Comparison of ENCODE assay signal across 8 cellular contexts in the genomic region with DNA sequence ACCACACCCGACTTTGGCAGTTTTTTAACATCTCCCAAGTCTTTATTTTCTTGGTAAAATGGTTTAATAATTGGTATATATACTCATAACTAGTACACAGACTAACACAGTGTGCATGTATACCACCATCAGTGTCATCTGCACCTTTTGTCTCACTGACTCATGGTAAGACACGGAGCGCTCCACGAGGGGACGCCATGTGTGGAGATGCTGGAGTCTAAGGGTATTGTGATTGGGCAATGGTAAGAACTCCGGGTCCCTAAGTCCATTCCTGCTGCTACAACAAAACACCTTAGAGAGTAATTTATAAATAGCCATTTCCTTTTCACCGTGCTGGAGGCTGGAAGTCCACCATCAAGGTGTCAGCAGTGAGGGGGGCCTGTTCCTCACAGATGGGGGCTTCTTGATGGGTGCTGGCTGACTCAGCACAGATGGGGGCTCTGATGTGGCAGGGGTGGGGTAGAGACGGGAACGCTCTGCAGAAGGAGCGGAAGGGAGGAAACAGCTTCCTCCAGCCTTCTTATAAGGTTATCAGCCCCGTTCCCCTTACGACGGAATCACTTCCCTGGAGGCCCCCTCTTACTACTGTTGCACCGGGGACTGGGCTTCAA. TPM values are rescaled to one million over a fixed set of nuclear protein-coding genes. Genes with fewer than 3 reads are reported as not detected.
A peak's percentile ranks its signal among the peaks of the same experiment; 100 is the strongest.
DNase-seq lines count a peak whose midpoint lies in the region; TF ChIP-seq lines count a peak whose summit lies in the region.

No MANE protein-coding gene starts in this region.

- no peak for TF ChIP-seq POLR2A in adrenal gland (IDR thresholded peaks at IDR 0.05)
- TF ChIP-seq POLR2A in erythroblast (IDR thresholded peaks at IDR 0.05; ENCODE audit: low read length) = no peak

- WGBS in mesodermal cell (ENCODE audit: insufficient coverage in 2 of 2), 2 experiments = 0 to 26% methylated on average over 3 to 4 of the region's 14 CpGs
- WGBS in adrenal gland, 4 donors = 48 to 54% (median 50%) methylated on average over 12 to 14 of the region's 14 CpGs

- H3K27ac ChIP-seq in mesodermal cell (ENCODE audit: low read depth, low read length, severe bottlenecking) = peak overlapping the region; percentile 51
- no peak overlapping the region for H3K27ac ChIP-seq in tibial artery
- H3K27ac ChIP-seq in adrenal gland = peak overlapping the region in 1 of 5 donors; percentile 46

- CTCF ChIA-PET in activated naive CD4-positive, alpha-beta T cell treated with anti-CD3 and anti-CD28 coated beads for 36 hours (lab: Charles Lee) = interaction anchor here (0.9 to 2.2 kb wide), 3 partner anchors 27 to 102 kb away, joined by 4 to 8 read pairs (median 4); no protein-coding TSS in a partner anchor

- H3K9me3 ChIP-seq in mesodermal cell (ENCODE audit: control insufficient read depth, low read length) (peaks cover 10% of the 10 kb centered on the region), tibial artery (no peaks in the 10 kb centered on the region), adrenal gland (replicated peaks in 1 of 3) (no peaks in the 10 kb centered on the region)

- H3K4me1 Mint-ChIP-seq in activated naive CD4-positive, alpha-beta T cell treated with anti-CD3 and anti-CD28 coated beads for 36 hours (ENCODE audit: low read depth) = peaks cover 62% of the 10 kb centered on the region
- H3K4me1 Mint-ChIP-seq in activated naive CD8-positive, alpha-beta T cell (ENCODE audit: low read depth) = peaks cover 68% of the 10 kb centered on the region

- H3K36me3 ChIP-seq in mesodermal cell (ENCODE audit: control insufficient read depth, insufficient read depth, low read length) (no peaks in the 10 kb centered on the region), tibial artery (no peaks in the 10 kb centered on the region), adrenal gland (replicated peaks in 1 of 2) (no peaks in the 10 kb centered on the region)

- intact Hi-C loops in activated naive CD4-positive, alpha-beta T cell treated with anti-CD3 and anti-CD28 coated beads for 36 hours (cut with micrococcal nuclease) = loop anchor here (2.0 to 5.0 kb wide), 4 partner anchors 66 to 499 kb away; a partner anchor contains a TSS
- intact Hi-C loops in tibial artery (cut with DNase I; ENCODE audit: low total_unique reads) = no loop called here
- intact Hi-C loops in adrenal gland (cut with DNase I) = no loop called here

- H3K27me3 ChIP-seq in tibial artery = peaks cover 0 to 21% of the 10 kb centered on the region in 2 donors
- no peaks in the 10 kb centered on the region for H3K27me3 ChIP-seq in adrenal gland

- peak overlapping the region; percentile 72 for H3K27ac Mint-ChIP-seq in activated naive CD4-positive, alpha-beta T cell treated with anti-CD3 and anti-CD28 coated beads for 36 hours
- peak overlapping the region; percentile 89 for H3K27ac Mint-ChIP-seq in activated naive CD8-positive, alpha-beta T cell

- H3K4me1 ChIP-seq in mesodermal cell (ENCODE audit: control insufficient read depth, insufficient read depth, low read length, poor library complexity, severe bottlenecking) = peaks cover 2% of the 10 kb centered on the region
- H3K4me1 ChIP-seq in tibial artery = peaks cover 0 to 13% (median 5%) of the 10 kb centered on the region in 4 donors
- no peaks in the 10 kb centered on the region for H3K4me1 ChIP-seq in adrenal gland (replicated peaks in 1 of 2)

- H3K9me3 Mint-ChIP-seq in activated naive CD4-positive, alpha-beta T cell treated with anti-CD3 and anti-CD28 coated beads for 36 hours = peaks cover 3% of the 10 kb centered on the region
- H3K9me3 Mint-ChIP-seq in activated naive CD8-positive, alpha-beta T cell (ENCODE audit: low read depth) = peaks cover 3% of the 10 kb centered on the region

- DNase-seq in activated naive CD4-positive, alpha-beta T cell treated with anti-CD3 and anti-CD28 coated beads for 36 hours = peak; percentile 54
- no peak for DNase-seq in activated naive CD4-positive, alpha-beta T cell treated with Interleukin-2 at 50 U/mL for 16 hours
- DNase-seq in tibial artery (no peak), adrenal gland (no peak), NCI-H69 (lab: John Stamatoyannopoulos, UW) (no peak), erythroblast (lab: John Stamatoyannopoulos, UW) (no peak)

- H3K36me3 Mint-ChIP-seq in activated naive CD4-positive, alpha-beta T cell treated with anti-CD3 and anti-CD28 coated beads for 36 hours (ENCODE audit: low read depth) = peaks cover 4% of the 10 kb centered on the region
- H3K36me3 Mint-ChIP-seq in activated naive CD8-positive, alpha-beta T cell = peaks cover 3% of the 10 kb centered on the region

- TF ChIP-seq CTCF in tibial artery (IDR thresholded peaks at IDR 0.05) = no peak
- TF ChIP-seq CTCF in adrenal gland (IDR thresholded peaks at IDR 0.05) = no peak

- H3K4me3 ChIP-seq in mesodermal cell (ENCODE audit: extremely low read depth, insufficient read depth, low read length, poor library complexity, severe bottlenecking) (peak overlapping the region; percentile 37), tibial artery (peak overlapping the region; percentile 30 to 43), adrenal gland (peak overlapping the region in 1 of 4 donors; percentile 55)

- H3K4me3 Mint-ChIP-seq in activated naive CD4-positive, alpha-beta T cell treated with anti-CD3 and anti-CD28 coated beads for 36 hours = peak overlapping the region; percentile 81
- peak overlapping the region; percentile 77 for H3K4me3 Mint-ChIP-seq in activated naive CD8-positive, alpha-beta T cell

- no peaks in the 10 kb centered on the region for H3K27me3 Mint-ChIP-seq in activated naive CD4-positive, alpha-beta T cell treated with anti-CD3 and anti-CD28 coated beads for 36 hours (ENCODE audit: low read depth)
- H3K27me3 Mint-ChIP-seq in activated naive CD8-positive, alpha-beta T cell = no peaks in the 10 kb centered on the region

RNA-seq across cellular contexts. Expression of a gene that starts 42.0 kb away (rescaled TPM):
- total RNA-seq in activated naive CD4-positive, alpha-beta T cell treated with anti-CD3 and anti-CD28 coated beads for 36 hours = 1 to 10 TPM; 1.1 to 1.3 TPM
- 0.07 TPM for polyA plus RNA-seq in mesodermal cell (2013, experiment 1 of 2)
- polyA plus RNA-seq in mesodermal cell (2013, experiment 2 of 2) = 0.05 TPM
- not detected for total RNA-seq in adrenal gland
- not detected for polyA plus RNA-seq in adrenal gland
